Comparison of ENCODE assay signal across 8 cellular contexts in the genomic region with DNA sequence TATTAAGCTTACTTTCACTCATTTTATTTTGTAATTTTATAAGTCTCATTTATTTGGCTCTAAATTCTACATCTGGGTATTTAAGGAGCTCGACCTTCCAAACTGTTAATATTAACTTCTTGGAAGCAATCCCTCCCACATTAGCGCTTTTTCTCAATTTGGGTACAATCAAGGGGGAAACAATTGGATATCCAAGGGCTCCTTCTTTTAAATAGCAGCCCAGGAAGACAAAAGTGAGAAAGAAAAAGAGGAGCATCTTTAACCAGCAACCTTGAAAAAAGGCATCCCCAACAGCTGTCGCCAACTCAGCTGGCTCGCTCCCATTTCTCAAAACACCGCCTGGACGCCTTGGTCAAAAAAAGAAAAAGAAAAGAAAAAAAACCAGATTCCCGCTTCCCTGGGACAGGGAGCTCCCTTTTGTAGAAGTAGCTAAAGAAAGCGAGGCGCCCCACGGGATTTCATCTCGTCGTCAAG. TPM values are rescaled to one million over a fixed set of nuclear protein-coding genes. Genes with fewer than 3 reads are reported as not detected.
DNase-seq lines count a peak whose midpoint lies in the region; ATAC-seq and TF ChIP-seq lines count a peak whose summit lies in the region.

No MANE protein-coding gene starts in this region.

- H3K27me3 Mint-ChIP-seq in activated T-helper 1 cell treated with anti-CD3 and anti-CD28 coated beads, Interleukin-12 subunit alpha, Interleukin-12 subunit beta, Interleukin-2, Interleukin-4 antibody, amounts not matched to agents 30 ng/mL and 10 ng/mL and 1 ng/mL, durations not matched to agents 14 hours and 24 hours and 36 hours (ENCODE audit: insufficient read depth), result peaks cover 38% of the 10 kb centered on the region

- POLR2A ChIA-PET in HEK293 (lab: Yijun Ruan, JAX), result no interaction called here

- H3K4me3 ChIP-seq in HEK293 (ENCODE audit: low read depth, low read length) (peak overlapping the region; percentile 75), iPS-20b (ENCODE audit: low read length) (peak overlapping the region; percentile 82), spleen (peak overlapping the region; percentile 51 to 79 (median 60))

- H3K9ac ChIP-seq in iPS-20b (ENCODE audit: low read depth, low read length), result peak overlapping the region; percentile 43; the same call in 1 of the 2 replicates

- H3K27ac ChIP-seq in HEK293 (ENCODE audit: extremely low read depth, low read depth, low read length) (peak overlapping the region; percentile 59; the same call in 1 of the 2 replicates), iPS-20b (ENCODE audit: low read length) (no peak overlapping the region), spleen (peak overlapping the region in 7 of 8 donors; percentile 67 to 89 (median 84))

- no peaks in the 10 kb centered on the region for H3K4me1 Mint-ChIP-seq in activated T-helper 1 cell treated with anti-CD3 and anti-CD28 coated beads, Interleukin-12 subunit alpha, Interleukin-12 subunit beta, Interleukin-2, Interleukin-4 antibody, amounts not matched to agents 30 ng/mL and 10 ng/mL and 1 ng/mL, durations not matched to agents 14 hours and 24 hours and 36 hours (ENCODE audit: low read depth)

- H3K4me1 ChIP-seq in HEK293 (ENCODE audit: control insufficient read depth, insufficient read depth, low read length) (no peaks in the 10 kb centered on the region), iPS-20b (ENCODE audit: insufficient read depth, low read length) (peaks cover 9% of the 10 kb centered on the region; the same call in 1 of the 2 replicates), spleen (peaks cover 0 to 36% (median 18%) of the 10 kb centered on the region in 6 donors)

- 5 to 7% (median 5%) methylated on average over 12 of the region's 12 CpGs for WGBS in spleen, 5 donors

- no peak for TF ChIP-seq POLR2A in spleen (IDR thresholded peaks at IDR 0.05)

- DNase-seq in activated T-helper 1 cell treated with anti-CD3 and anti-CD28 coated beads, Interleukin-12 subunit alpha, Interleukin-12 subunit beta, Interleukin-2, Interleukin-4 antibody, amounts not matched to agents 30 ng/mL and 10 ng/mL and 1 ng/mL, durations not matched to agents 14 hours and 24 hours and 36 hours (ENCODE audit: low spot score), result no peak
- DNase-seq in spleen, result no peak
- no peak for DNase-seq in NCI-H2107 (lab: John Stamatoyannopoulos, UW)
- no peak for DNase-seq in globus pallidus (ENCODE audit: low spot score)
- DNase-seq in effector CD8-positive, alpha-beta T cell (lab: John Stamatoyannopoulos, UW), result no peak

- H3K4me3 Mint-ChIP-seq in activated T-helper 1 cell treated with anti-CD3 and anti-CD28 coated beads, Interleukin-12 subunit alpha, Interleukin-12 subunit beta, Interleukin-2, Interleukin-4 antibody, amounts not matched to agents 30 ng/mL and 10 ng/mL and 1 ng/mL, durations not matched to agents 14 hours and 24 hours and 36 hours, result peak overlapping the region; percentile 75

- H3K9me3 ChIP-seq in HEK293 (ENCODE audit: control insufficient read depth, insufficient read depth, low read depth, low read length) (no peaks in the 10 kb centered on the region), iPS-20b (ENCODE audit: insufficient read depth, low read depth, low read length) (no peaks in the 10 kb centered on the region), spleen (no peaks in the 10 kb centered on the region)

- H3K27ac Mint-ChIP-seq in activated T-helper 1 cell treated with anti-CD3 and anti-CD28 coated beads, Interleukin-12 subunit alpha, Interleukin-12 subunit beta, Interleukin-2, Interleukin-4 antibody, amounts not matched to agents 30 ng/mL and 10 ng/mL and 1 ng/mL, durations not matched to agents 14 hours and 24 hours and 36 hours, result no peak overlapping the region

- no peak for ATAC-seq in HG03565 (IDR thresholded peaks at IDR 0.05; ENCODE audit: unreplicated experiment)

- H3K27me3 ChIP-seq in iPS-20b (ENCODE audit: insufficient read depth, low read length), result peaks cover 50% of the 10 kb centered on the region
- H3K27me3 ChIP-seq in spleen (replicated peaks in 1 of 7), result peaks cover 4 to 91% (median 26%) of the 10 kb centered on the region in 7 donors

- H3K36me3 ChIP-seq in HEK293 (ENCODE audit: control insufficient read depth in 2 of 2, insufficient read depth in 1 of 2, low read length in 2 of 2) (no peaks in the 10 kb centered on the region), iPS-20b (ENCODE audit: insufficient read depth, low read depth, low read length) (no peaks in the 10 kb centered on the region), spleen (no peaks in the 10 kb centered on the region)

- no peaks in the 10 kb centered on the region for H3K36me3 Mint-ChIP-seq in activated T-helper 1 cell treated with anti-CD3 and anti-CD28 coated beads, Interleukin-12 subunit alpha, Interleukin-12 subunit beta, Interleukin-2, Interleukin-4 antibody, amounts not matched to agents 30 ng/mL and 10 ng/mL and 1 ng/mL, durations not matched to agents 14 hours and 24 hours and 36 hours (ENCODE audit: low read depth)

- H3K9me3 Mint-ChIP-seq in activated T-helper 1 cell treated with anti-CD3 and anti-CD28 coated beads, Interleukin-12 subunit alpha, Interleukin-12 subunit beta, Interleukin-2, Interleukin-4 antibody, amounts not matched to agents 30 ng/mL and 10 ng/mL and 1 ng/mL, durations not matched to agents 14 hours and 24 hours and 36 hours, result no peaks in the 10 kb centered on the region

- CTCF ChIA-PET in HEK293 (lab: Yijun Ruan, JAX), result interaction anchor here (0.7 to 0.8 kb wide), 3 partner anchors 37 to 277 kb away, joined by 3 to 4 read pairs (median 3); no protein-coding TSS in a partner anchor

- TF ChIP-seq CTCF in HEK293 (tag by site-specific recombination; IDR thresholded peaks at IDR 0.05), result no peak
- no peak for TF ChIP-seq CTCF in spleen (IDR thresholded peaks at IDR 0.05 in 8 of 11, conservative IDR thresholded peaks at IDR 0.05 in 3 of 11)

- intact Hi-C loops in activated T-helper 1 cell treated with anti-CD3 and anti-CD28 coated beads, Interleukin-12 subunit alpha, Interleukin-12 subunit beta, Interleukin-2, Interleukin-4 antibody, amounts not matched to agents 30 ng/mL and 10 ng/mL and 1 ng/mL, durations not matched to agents 14 hours and 24 hours and 36 hours (cut with micrococcal nuclease), result no loop called here
- intact Hi-C loops in spleen (cut with DNase I; ENCODE audit: low total_unique reads), result no loop called here

TF ChIP-seq in HEK293, 187 proteins besides CTCF, POLR2A, EP300 and RAD21:
- TF ChIP-seq ZNF426 (tag by site-specific recombination; IDR thresholded peaks at IDR 0.05) (no peak), ZBTB20 (tag by site-specific recombination; IDR thresholded peaks at IDR 0.05) (peak; percentile 88), ZNF366 (tag by site-specific recombination; conservative IDR thresholded peaks at IDR 0.05) (0 out of 2 replicates have a peak, but pooled peaks have one; percentile 13), ZNF664 (tag by site-specific recombination; IDR thresholded peaks at IDR 0.05) (peak; percentile 95), ZNF335 (tag by site-specific recombination; conservative IDR thresholded peaks at IDR 0.05) (peak; percentile 88)
- TF ChIP-seq, protein P1, sequence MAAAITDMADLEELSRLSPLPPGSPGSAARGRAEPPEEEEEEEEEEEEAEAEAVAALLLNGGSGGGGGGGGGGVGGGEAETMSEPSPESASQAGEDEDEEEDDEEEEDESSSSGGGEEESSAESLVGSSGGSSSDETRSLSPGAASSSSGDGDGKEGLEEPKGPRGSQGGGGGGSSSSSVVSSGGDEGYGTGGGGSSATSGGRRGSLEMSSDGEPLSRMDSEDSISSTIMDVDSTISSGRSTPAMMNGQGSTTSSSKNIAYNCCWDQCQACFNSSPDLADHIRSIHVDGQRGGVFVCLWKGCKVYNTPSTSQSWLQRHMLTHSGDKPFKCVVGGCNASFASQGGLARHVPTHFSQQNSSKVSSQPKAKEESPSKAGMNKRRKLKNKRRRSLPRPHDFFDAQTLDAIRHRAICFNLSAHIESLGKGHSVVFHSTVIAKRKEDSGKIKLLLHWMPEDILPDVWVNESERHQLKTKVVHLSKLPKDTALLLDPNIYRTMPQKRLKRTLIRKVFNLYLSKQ (tag by site-specific recombination; IDR thresholded peaks at IDR 0.05; ENCODE audit: borderline replicate concordance), result no peak

RNA-seq across cellular contexts. Expression of a gene that starts 0.9 kb away (rescaled TPM):
- 0.10 TPM in 2 replicates for total RNA-seq in activated T-helper 1 cell treated with anti-CD3 and anti-CD28 coated beads, Interleukin-12 subunit alpha, Interleukin-12 subunit beta, Interleukin-2, Interleukin-4 antibody, amounts not matched to agents 30 ng/mL and 10 ng/mL and 1 ng/mL, durations not matched to agents 14 hours and 24 hours and 36 hours
- 1 to 10 TPM; 2.7 to 9.9 (median 7.2) TPM for total RNA-seq in spleen
- 1 to 10 TPM in 1 of 3 donors, under 1 TPM in 2; 0.41 to 2.5 (median 0.49) TPM for polyA plus RNA-seq in spleen
